8 cellular contexts compared by ENCODE assay signal in the genomic region with DNA sequence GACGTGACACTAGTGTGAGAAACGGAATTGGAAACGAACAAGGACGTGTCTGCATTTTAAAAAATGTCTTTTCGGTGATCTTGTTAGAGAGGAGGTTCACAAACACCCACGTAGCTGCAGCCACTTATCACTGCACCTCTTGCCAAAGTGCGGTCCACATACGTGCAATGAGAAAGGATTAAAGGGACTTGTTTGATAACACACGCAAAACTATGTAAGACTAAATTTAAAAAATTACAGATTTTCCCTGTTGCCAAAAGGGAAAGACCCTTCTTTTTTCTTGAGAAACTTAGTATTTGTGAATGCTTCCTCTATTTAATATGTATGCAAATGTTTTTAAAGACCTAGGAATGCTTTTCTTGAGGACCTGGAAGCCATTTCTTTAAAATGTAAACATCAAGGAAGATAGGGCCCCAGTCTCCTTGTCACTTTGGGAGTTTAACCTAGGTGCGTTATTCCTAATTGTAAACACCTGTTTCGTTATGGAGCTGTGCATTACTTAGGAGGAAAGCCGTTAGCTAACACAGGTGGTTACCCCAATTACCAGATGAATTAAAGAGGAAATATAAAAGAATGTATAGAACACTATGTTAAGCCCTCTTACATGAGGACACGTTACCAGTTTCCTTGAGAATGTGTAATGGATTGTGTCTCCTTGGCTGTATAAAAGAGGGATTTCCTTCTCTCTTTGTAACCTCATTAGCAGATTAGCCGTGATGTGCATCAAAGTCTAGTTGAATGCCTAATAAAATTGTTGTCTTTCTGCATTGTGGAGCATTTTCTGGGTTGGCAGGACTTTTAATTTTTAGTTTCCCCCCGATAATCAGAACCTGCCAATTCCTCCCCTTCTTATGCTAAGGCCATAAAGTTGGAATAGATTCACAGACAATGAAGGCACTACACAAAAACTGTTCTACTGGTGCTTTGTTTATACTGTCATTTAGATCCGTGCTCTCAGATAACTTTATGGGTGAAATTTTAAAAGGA. TPM values are rescaled to one million over a fixed set of nuclear protein-coding genes. Genes with fewer than 3 reads are reported as not detected.
DNase-seq lines count a peak whose midpoint lies in the region; ATAC-seq and TF ChIP-seq lines count a peak whose summit lies in the region.

No MANE protein-coding gene starts in this region.

- H3K4ac ChIP-seq in mesenchymal stem cell (ENCODE audit: low read depth in 1 of 2, low read length in 2 of 2): peak overlapping the region in 1 of 2 experiments; percentile 48

- intact Hi-C loops in aorta (cut with DNase I): loop anchor here in 1 of 2 donors (5.0 kb wide), 2 partner anchors 135 to 150 kb away; no protein-coding TSS in a partner anchor

- H3K4me3 ChIP-seq in HUES6 (ENCODE audit: low read depth, low read length): peak overlapping the region; percentile 66
- peak overlapping the region; percentile 63 for H3K4me3 ChIP-seq in brain microvascular endothelial cell (ENCODE audit: low read depth, low read length)
- H3K4me3 ChIP-seq in mesenchymal stem cell (ENCODE audit: insufficient read depth in 1 of 2, low read depth in 1 of 2, low read length in 2 of 2): peak overlapping the region; percentile 64 to 87
- peak overlapping the region; percentile 52 to 79 for H3K4me3 ChIP-seq in aorta (ENCODE audit: low read length in 2 of 2)

- no peak overlapping the region for H4K8ac ChIP-seq in mesenchymal stem cell (ENCODE audit: low read length)

- H2AK5ac ChIP-seq in mesenchymal stem cell (ENCODE audit: low read length, severe bottlenecking): no peak overlapping the region

- DNase-seq in GM13977 (ENCODE audit: low spot score) (peak; percentile 62), brain microvascular endothelial cell (no peak), mesenchymal stem cell (no peak), aorta (no peak), HPDE6-E6E7 (ENCODE audit: extremely low spot score) (no peak), NCI-H524 treated with DMSO at 0.1 percent for 48 hours (lab: John Stamatoyannopoulos, UW) (no peak)
- DNase-seq in stimulated activated CD4-positive, alpha-beta T cell treated with anti-CD3 and anti-CD28 coated beads, Interleukin-2, amount 100 ng/mL, for 24 hours: no peak

- TF ChIP-seq CTCF in GM13977 (IDR thresholded peaks at IDR 0.05; ENCODE audit: extremely low read depth, insufficient read depth, missing control alignments) (no peak), brain microvascular endothelial cell (IDR thresholded peaks at IDR 0.05; ENCODE audit: low read depth, low read length, missing control alignments) (no peak)

- no peak for ATAC-seq in aorta (ENCODE audit: low FRiP score)

- no peaks in the 10 kb centered on the region for H3K36me3 ChIP-seq in HUES6 (ENCODE audit: control insufficient read depth, insufficient read depth, low read length)
- no peaks in the 10 kb centered on the region for H3K36me3 ChIP-seq in brain microvascular endothelial cell (replicated peaks)
- H3K36me3 ChIP-seq in mesenchymal stem cell (ENCODE audit: control insufficient read depth in 1 of 2, insufficient read depth in 2 of 2, low read depth in 1 of 2, low read length in 2 of 2): no peaks in the 10 kb centered on the region
- H3K36me3 ChIP-seq in aorta (ENCODE audit: control insufficient read depth in 1 of 2, insufficient read depth in 2 of 2, low read length in 1 of 2): no peaks in the 10 kb centered on the region

- no peak overlapping the region for H2BK5ac ChIP-seq in mesenchymal stem cell (ENCODE audit: low read depth, low read length, poor library complexity, severe bottlenecking)

- peak overlapping the region; percentile 66 for H3K4me2 ChIP-seq in mesenchymal stem cell (ENCODE audit: low read length, poor library complexity, severe bottlenecking)

- in situ Hi-C loops in GM13977 (cut with MboI; ENCODE audit: low pct_unique_long_range_greater_than_20kb, low sequenced_read_pairs, unreplicated experiment): no loop called here
- in situ Hi-C loops in brain microvascular endothelial cell (cut with HindIII; ENCODE audit: low pct_ligation_motif_present, low sequenced_read_pairs): no loop called here

- no peak overlapping the region for H3K23ac ChIP-seq in mesenchymal stem cell (ENCODE audit: low read length in 2 of 2)

- peak overlapping the region in 1 of 2 experiments; percentile 93 for H3K18ac ChIP-seq in mesenchymal stem cell (ENCODE audit: low read depth in 1 of 2, low read length in 2 of 2)

- H2BK12ac ChIP-seq in mesenchymal stem cell (ENCODE audit: low read length in 2 of 2): no peak overlapping the region

- H3K9me3 ChIP-seq in HUES6 (ENCODE audit: control insufficient read depth, insufficient read depth, low read depth, low read length): no peaks in the 10 kb centered on the region
- no peaks in the 10 kb centered on the region for H3K9me3 ChIP-seq in mesenchymal stem cell (ENCODE audit: control insufficient read depth, low read length)
- H3K9me3 ChIP-seq in aorta (ENCODE audit: control insufficient read depth, low read length): no peaks in the 10 kb centered on the region

- H3K27me3 ChIP-seq in HUES6 (ENCODE audit: control insufficient read depth, insufficient read depth, low read length) (peaks cover 77% of the 10 kb centered on the region), brain microvascular endothelial cell (replicated peaks) (no peaks in the 10 kb centered on the region), mesenchymal stem cell (ENCODE audit: control insufficient read depth in 1 of 2, insufficient read depth in 1 of 2, low read length in 2 of 2) (no peaks in the 10 kb centered on the region), aorta (ENCODE audit: control insufficient read depth in 1 of 2, insufficient read depth in 2 of 2, low read length in 1 of 2) (no peaks in the 10 kb centered on the region)

- H3K79me1 ChIP-seq in mesenchymal stem cell (replicated peaks; ENCODE audit: low read length, poor library complexity, severe bottlenecking): peaks cover 2% of the 10 kb centered on the region

- H3K4me1 ChIP-seq in HUES6 (ENCODE audit: control insufficient read depth, insufficient read depth, low read length) (peaks cover 29% of the 10 kb centered on the region), mesenchymal stem cell (ENCODE audit: control insufficient read depth, insufficient read depth, low read depth, low read length) (peaks cover 8% of the 10 kb centered on the region), aorta (ENCODE audit: control insufficient read depth in 1 of 2, insufficient read depth in 2 of 2, low read length in 2 of 2) (no peaks in the 10 kb centered on the region)

- 33% methylated on average over 11 of the region's 16 CpGs for WGBS in mesenchymal stem cell
- WGBS in aorta, 2 donors: 45 to 46% methylated on average over 16 of the region's 16 CpGs

- no peak overlapping the region for H4K91ac ChIP-seq in mesenchymal stem cell (ENCODE audit: low read length)

- H3K27ac ChIP-seq in HUES6 (ENCODE audit: low read depth, low read length) (no peak overlapping the region), brain microvascular endothelial cell (peak overlapping the region; percentile 95), mesenchymal stem cell (ENCODE audit: low read length, poor library complexity, severe bottlenecking) (no peak overlapping the region), aorta (ENCODE audit: low read depth in 1 of 2, low read length in 2 of 2) (peak overlapping the region in 1 of 2 donors; percentile 84)

- H3K14ac ChIP-seq in mesenchymal stem cell (ENCODE audit: low read length in 2 of 2): no peak overlapping the region

- H2BK120ac ChIP-seq in mesenchymal stem cell (ENCODE audit: low read depth, low read length): no peak overlapping the region

- H2BK15ac ChIP-seq in mesenchymal stem cell (ENCODE audit: low read depth, poor library complexity, severe bottlenecking): no peak overlapping the region

- H3K9ac ChIP-seq in HUES6 (ENCODE audit: low read length): peak overlapping the region; percentile 58
- peak overlapping the region; percentile 97 for H3K9ac ChIP-seq in mesenchymal stem cell (ENCODE audit: low read length)

- peak overlapping the region; percentile 83 for H2AFZ ChIP-seq in mesenchymal stem cell (ENCODE audit: low read depth, low read length)

RNA-seq across cellular contexts. Expression of a gene that starts 1.0 kb away (rescaled TPM):
- polyA plus RNA-seq in mesenchymal stem cell (2013, experiment 1 of 2): 0.12 TPM
- 0.23 TPM for polyA plus RNA-seq in mesenchymal stem cell (2013, experiment 2 of 2)
- 1 to 10 TPM in 1 of 2 donors, under 1 TPM in 1; 0.30 to 1.3 TPM for total RNA-seq in aorta
- polyA plus RNA-seq in aorta: not detected
